Comparison of ENCODE assay signal across 9 cellular contexts in the genomic region with DNA sequence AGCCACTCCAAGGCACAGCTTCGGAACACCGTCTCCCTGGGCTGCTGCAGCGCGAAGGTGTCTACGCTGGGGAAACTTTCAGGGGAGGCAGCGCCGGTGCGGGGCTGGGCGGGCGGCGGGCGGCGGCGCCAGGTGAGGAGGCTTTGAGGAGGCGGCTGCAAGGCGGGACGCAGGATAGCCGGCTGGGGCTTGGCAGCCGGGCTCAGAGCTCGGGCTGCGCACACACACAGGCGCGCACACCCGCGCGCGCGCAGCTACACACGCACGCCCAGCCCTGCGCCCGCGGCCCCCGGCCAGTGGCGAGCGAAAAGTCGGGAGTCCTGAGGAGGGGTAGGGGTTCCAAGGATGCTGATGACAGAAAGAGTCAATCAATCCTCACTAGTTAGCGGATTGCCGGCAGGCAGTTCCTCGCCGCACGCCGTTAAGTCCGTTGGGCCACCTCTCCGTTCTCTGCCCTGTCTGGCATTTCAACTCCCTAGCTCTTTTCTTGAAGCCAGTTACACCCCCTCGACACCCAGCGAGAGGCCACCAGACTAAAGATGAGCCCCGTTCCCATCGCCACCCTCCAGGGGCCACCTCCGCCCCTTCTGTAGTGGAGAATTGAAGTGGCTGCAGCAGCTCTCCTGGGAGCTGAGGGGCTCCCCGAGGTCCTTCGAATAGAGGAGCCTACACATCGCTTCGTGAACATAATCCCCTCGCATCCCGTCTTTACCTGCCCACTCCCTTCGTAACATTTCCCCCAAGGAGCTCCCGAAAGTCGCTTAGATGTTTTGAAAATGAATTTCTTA. TPM values are rescaled to one million over a fixed set of nuclear protein-coding genes. Genes with fewer than 3 reads are reported as not detected.
A peak's percentile ranks its signal among the peaks of the same experiment; 100 is the strongest.
DNase-seq lines count a peak whose midpoint lies in the region; ATAC-seq, FAIRE-seq and TF ChIP-seq lines count a peak whose summit lies in the region.
"Had no signal": no experiment of that assay in that cellular context is flagged by ENCODE, and none has a peak within 500 bp of the region (broad histone marks: within the 10 kb centered on the region; RNA-seq: fewer than 3 reads in every experiment).

LINGO2 (minus strand) TSS at position 228 of the 788 bp plus-strand sequence.

- H3K4me3 ChIP-seq in endothelial cell of umbilical vein (replicated peaks in 1 of 3; ENCODE audit: insufficient read depth in 1 of 3, low read depth in 1 of 3, low read length in 3 of 3) = no peak within 1 kb of the TSS

- H3K4me1 ChIP-seq in endothelial cell of umbilical vein (ENCODE audit: control insufficient read depth, extremely low read depth, insufficient read depth, low read length) = no peaks in the 10 kb centered on the region

- no peak within 1 kb of the TSS for H3K4me2 ChIP-seq in endothelial cell of umbilical vein (ENCODE audit: insufficient read depth, low read length)

- no peak for TF ChIP-seq CTCF in HFFc6 (IDR thresholded peaks at IDR 0.05)
- TF ChIP-seq CTCF in endothelial cell of umbilical vein (IDR thresholded peaks at IDR 0.05; ENCODE audit: extremely low read depth in 1 of 2, insufficient read depth in 1 of 2, low read depth in 1 of 2, low read length in 2 of 2) = no peak
- TF ChIP-seq CTCF in nephron (IDR thresholded peaks at IDR 0.05; ENCODE audit: unreplicated experiment in 3 of 3) = no peak

- dilution Hi-C loops in endothelial cell of umbilical vein (cut with MboI; ENCODE audit: extremely low pct_ligation_motif_present, low sequenced_read_pairs) = no loop called here

- peaks cover 28 to 34% of the 10 kb centered on the region in 2 experiments for H3K27me3 ChIP-seq in endothelial cell of umbilical vein (ENCODE audit: control insufficient read depth in 2 of 2, insufficient read depth in 2 of 2, low read length in 2 of 2)

- POLR2A ChIA-PET in endothelial cell of umbilical vein (lab: Charles Lee) = no interaction called here

- H3K9me3 Mint-ChIP-seq in HFFc6 = peaks cover 8% of the 10 kb centered on the region
- H3K9me3 Mint-ChIP-seq in nephron = no peaks in the 10 kb centered on the region

- H2AFZ ChIP-seq in endothelial cell of umbilical vein (ENCODE audit: low read depth, low read length) = no peak within 1 kb of the TSS

- no peak for ATAC-seq in HG03108 (IDR thresholded peaks at IDR 0.05; ENCODE audit: unreplicated experiment)
- no peak for ATAC-seq in HG03159 (IDR thresholded peaks at IDR 0.05; ENCODE audit: unreplicated experiment)

- H3K4me1 Mint-ChIP-seq in HFFc6 (ENCODE audit: low read depth) (no peaks in the 10 kb centered on the region), nephron (peaks cover 20% of the 10 kb centered on the region)

- FAIRE-seq in endothelial cell of umbilical vein (lab: Jason Lieb, UNC) = no peak

- H3K9ac ChIP-seq in endothelial cell of umbilical vein (replicated peaks; ENCODE audit: extremely low read depth, insufficient read depth, low read length) = no peak within 1 kb of the TSS

- BruUV-seq in endothelial cell of umbilical vein (replicated peaks; lab: Mats Ljungman, UMichigan) = no TSS peak

- no peak within 1 kb of the TSS for H3K27ac ChIP-seq in endothelial cell of umbilical vein (ENCODE audit: insufficient read depth, low read depth, low read length)

- H3K27me3 Mint-ChIP-seq in HFFc6 (ENCODE audit: insufficient read depth) (peaks cover 17% of the 10 kb centered on the region), nephron (ENCODE audit: low read depth) (peaks cover 53% of the 10 kb centered on the region)

- H3K79me2 ChIP-seq in endothelial cell of umbilical vein (ENCODE audit: control insufficient read depth, insufficient read depth, low read length) = no peaks in the 10 kb centered on the region

- DNase-seq in HFFc6 (no peak), NCI-H748 treated with DMSO at 0.1 percent for 48 hours (lab: John Stamatoyannopoulos, UW) (peak; percentile 88), endothelial cell of umbilical vein (ENCODE audit: low read depth, low spot score) (no peak), DMS153 (lab: John Stamatoyannopoulos, UW) (no peak)
- no peak for DNase-seq in stimulated activated naive CD4-positive, alpha-beta T cell (lab: John Stamatoyannopoulos, UW)

- no peaks in the 10 kb centered on the region for H3K9me3 ChIP-seq in endothelial cell of umbilical vein (replicated peaks; ENCODE audit: control insufficient read depth, insufficient read depth, low read length)

- H3K27ac Mint-ChIP-seq in HFFc6 (no peak within 1 kb of the TSS), nephron (peak within 1 kb of the TSS in 2 of 3 experiments; percentile 61 to 69)

- H3K36me3 ChIP-seq in endothelial cell of umbilical vein (ENCODE audit: control insufficient read depth in 2 of 2, extremely low read depth in 1 of 2, insufficient read depth in 2 of 2, low read length in 2 of 2) = no peaks in the 10 kb centered on the region

- H3K4me3 Mint-ChIP-seq in HFFc6 (peak within 1 kb of the TSS; percentile 62), nephron (peak within 1 kb of the TSS; percentile 92 to 94 (median 94))

- H3K36me3 Mint-ChIP-seq in HFFc6 (ENCODE audit: low read depth) (no peaks in the 10 kb centered on the region), nephron (ENCODE audit: low read depth) (no peaks in the 10 kb centered on the region)

- H4K20me1 ChIP-seq in endothelial cell of umbilical vein (replicated peaks; ENCODE audit: control insufficient read depth, extremely low read depth, insufficient read depth, low read length) = no peaks in the 10 kb centered on the region

- no peaks in the 10 kb centered on the region for H3K9me1 ChIP-seq in endothelial cell of umbilical vein (replicated peaks; ENCODE audit: control insufficient read depth, extremely low read depth, insufficient read depth, low read length)

- no peak for TF ChIP-seq POLR2A in endothelial cell of umbilical vein (IDR thresholded peaks at IDR 0.05; ENCODE audit: low read depth, low read length)

- intact Hi-C loops in endothelial cell of umbilical vein (cut with micrococcal nuclease) = loop anchor here (10.0 kb wide), 1 partner anchor 1489 kb away; no protein-coding TSS in a partner anchor

- CTCF ChIA-PET in endothelial cell of umbilical vein (lab: Charles Lee) = no interaction called here

TF ChIP-seq in endothelial cell of umbilical vein, 7 proteins besides CTCF, POLR2A, EP300 and RAD21:
- TF ChIP-seq FOS (IDR thresholded peaks at IDR 0.05; ENCODE audit: borderline replicate concordance, insufficient read depth, low read length) = no peak
- TF ChIP-seq EZH2 (IDR thresholded peaks at IDR 0.05; ENCODE audit: borderline replicate concordance, low read depth, low read length, severe bottlenecking) = peak; percentile 45
TF ChIP-seq in endothelial cell of umbilical vein: peak in this region for 1.

RNA-seq across cellular contexts. Expression of gene LINGO2, which starts in this region (rescaled TPM):
- total RNA-seq in HFFc6 (2021; fragmentation: NEBNext Ultra II Directional; extraction: Animal tissue kit (Norgen Biotek cat#: 25700)) = not detected
- total RNA-seq in endothelial cell of umbilical vein = not detected in 2 replicates
- polyA plus RNA-seq in endothelial cell of umbilical vein = 0.19 and 0.22 TPM in 2 replicates
- 0.09 and 0.10 TPM in 2 replicates for polyA plus RNA-seq in endothelial cell of umbilical vein (2011; cell fraction: cytosol; rRNA removed)
- 0.06 and 0.11 TPM in 2 replicates for polyA plus RNA-seq in endothelial cell of umbilical vein (2011; cell fraction: nucleus; rRNA removed)
- polyA plus RNA-seq in endothelial cell of umbilical vein (2012) = not detected in 2 replicates
- polyA minus RNA-seq in endothelial cell of umbilical vein = 0.53 TPM in 1 of 2 replicates, not detected in the other
- not detected for polyA minus RNA-seq in endothelial cell of umbilical vein (2011; cell fraction: cytosol; rRNA and poly(A)+ RNA removed)
- polyA minus RNA-seq in endothelial cell of umbilical vein (2011; cell fraction: nucleus; rRNA and poly(A)+ RNA removed) = 0.87 and 1.2 TPM in 2 replicates
- total RNA-seq: fibroblast of lung had no signal
- polyA plus RNA-seq: fibroblast of lung had no signal
